Comparison of ENCODE assay signal across 15 cellular contexts in the genomic region with DNA sequence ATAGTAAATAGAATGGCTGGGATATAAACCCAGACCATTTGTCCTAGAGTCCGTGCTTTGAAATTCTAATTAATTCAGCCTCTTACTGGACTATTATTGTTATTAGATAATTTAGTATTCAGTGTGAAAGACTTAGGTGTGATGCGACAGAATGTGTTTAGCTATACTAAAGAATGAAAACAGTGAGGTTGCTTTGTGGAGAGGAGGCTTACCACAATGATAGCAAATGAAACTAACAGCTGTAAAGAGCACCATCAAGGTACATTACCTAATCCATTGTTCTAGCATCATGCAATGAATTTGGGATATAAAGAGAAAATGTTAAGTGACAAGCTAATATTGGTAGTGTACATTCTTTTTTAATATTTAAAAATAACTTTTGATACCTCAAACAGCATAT.
DNase-seq lines count a peak whose midpoint lies in the region; ATAC-seq and TF ChIP-seq lines count a peak whose summit lies in the region.
"Had no signal": no experiment of that assay in that cellular context is flagged by ENCODE, and none has a peak within 500 bp of the region (broad histone marks: within the 10 kb centered on the region; RNA-seq: fewer than 3 reads in every experiment).

No MANE protein-coding gene starts in this region.

- no peaks in the 10 kb centered on the region for H3K4me1 ChIP-seq in Caco-2
- H3K4me1 ChIP-seq: left lung had no signal

- no peaks in the 10 kb centered on the region for H3K27me3 Mint-ChIP-seq in Caco-2 (ENCODE audit: insufficient read depth, unreplicated experiment)
- H3K27me3 Mint-ChIP-seq: activated CD8-positive, alpha-beta T cell treated with anti-CD3 and anti-CD28 coated beads for 36 hours; stimulated activated naive CD8-positive, alpha-beta T cell treated with anti-CD3 and anti-CD28 coated beads, Interleukin-15, Interleukin-2, amounts not matched to agents 100 ng/mL and 50 ng/mL, for 24 hours had no signal

- no peak overlapping the region for H3K4me3 Mint-ChIP-seq in Caco-2 (ENCODE audit: unreplicated experiment)
- H3K4me3 Mint-ChIP-seq: activated CD8-positive, alpha-beta T cell treated with anti-CD3 and anti-CD28 coated beads for 36 hours; nephron progenitor cell; stimulated activated naive CD8-positive, alpha-beta T cell treated with anti-CD3 and anti-CD28 coated beads, Interleukin-15, Interleukin-2, amounts not matched to agents 100 ng/mL and 50 ng/mL, for 24 hours; T-helper 2 cell treated with Interferon-gamma antibody and Interleukin-4, amounts not matched to agents 5 μg/mL and 100 μg/mL, for 36 hours had no signal

- H3K27ac Mint-ChIP-seq in Caco-2 (ENCODE audit: unreplicated experiment): no peak overlapping the region
- H3K27ac Mint-ChIP-seq: activated CD8-positive, alpha-beta T cell treated with anti-CD3 and anti-CD28 coated beads for 36 hours; nephron progenitor cell; stimulated activated naive CD8-positive, alpha-beta T cell treated with anti-CD3 and anti-CD28 coated beads, Interleukin-15, Interleukin-2, amounts not matched to agents 100 ng/mL and 50 ng/mL, for 24 hours; T-helper 2 cell treated with Interferon-gamma antibody and Interleukin-4, amounts not matched to agents 5 μg/mL and 100 μg/mL, for 36 hours had no signal

- no peaks in the 10 kb centered on the region for H3K4me1 Mint-ChIP-seq in Caco-2 (ENCODE audit: low read depth, unreplicated experiment)
- H3K4me1 Mint-ChIP-seq: nephron progenitor cell had no signal

- ATAC-seq in GM18517 (IDR thresholded peaks at IDR 0.05; ENCODE audit: unreplicated experiment) (peak; percentile 98), GM21381 (IDR thresholded peaks at IDR 0.05; ENCODE audit: unreplicated experiment) (peak; percentile 98), HG02943 (IDR thresholded peaks at IDR 0.05; ENCODE audit: low read depth, unreplicated experiment) (peak; percentile 97), HG03460 (IDR thresholded peaks at IDR 0.05; ENCODE audit: unreplicated experiment) (peak; percentile 96)
- ATAC-seq: activated CD8-positive, alpha-beta T cell treated with anti-CD3 and anti-CD28 coated beads for 36 hours; left lung; right cardiac atrium had no signal

- no TSS peak for BruUV-seq in Caco-2 (replicated peaks; lab: Mats Ljungman, UMichigan)

- intact Hi-C loops in Caco-2 (cut with micrococcal nuclease; ENCODE audit: unreplicated experiment): no loop called here

- CTCF ChIA-PET in Caco-2 (lab: Charles Lee): no interaction called here

- H3K4me3 ChIP-seq in Caco-2 (ENCODE audit: low read depth, low read length): no peak overlapping the region
- H3K4me3 ChIP-seq: left lung had no signal

- no peaks in the 10 kb centered on the region for H3K27me3 ChIP-seq in Caco-2 (replicated peaks; ENCODE audit: control insufficient read depth, insufficient read depth, low read length)
- H3K27me3 ChIP-seq: left lung had no signal

- no peak for DNase-seq in KBM-7
- DNase-seq in DMS 273 (lab: John Stamatoyannopoulos, UW; ENCODE audit: unreplicated experiment): no peak
- DNase-seq in NCI-H524 (lab: John Stamatoyannopoulos, UW): no peak
- no peak for DNase-seq in Caco-2
- DNase-seq: activated CD8-positive, alpha-beta T cell treated with anti-CD3 and anti-CD28 coated beads for 36 hours; activated naive CD4-positive, alpha-beta T cell treated with anti-CD3 and anti-CD28 coated beads, Interleukin-2, amount 50 U/mL, for 16 hours; left lung; nephron progenitor cell; right cardiac atrium had no signal

- in situ Hi-C loops in KBM-7 (cut with MboI; ENCODE audit: low pct_unique_long_range_greater_than_20kb, low sequenced_read_pairs): no loop called here

- POLR2A ChIA-PET in Caco-2 (lab: Charles Lee): no interaction called here

- no peaks in the 10 kb centered on the region for H3K9me3 Mint-ChIP-seq in Caco-2 (ENCODE audit: unreplicated experiment)
- H3K9me3 Mint-ChIP-seq: activated CD8-positive, alpha-beta T cell treated with anti-CD3 and anti-CD28 coated beads for 36 hours; nephron progenitor cell; stimulated activated naive CD8-positive, alpha-beta T cell treated with anti-CD3 and anti-CD28 coated beads, Interleukin-15, Interleukin-2, amounts not matched to agents 100 ng/mL and 50 ng/mL, for 24 hours; T-helper 2 cell treated with Interferon-gamma antibody and Interleukin-4, amounts not matched to agents 5 μg/mL and 100 μg/mL, for 36 hours had no signal

- TF ChIP-seq CTCF in Caco-2 (IDR thresholded peaks at IDR 0.05; ENCODE audit: insufficient read depth in 1 of 2, low read depth in 1 of 2, low read length in 1 of 2, severe bottlenecking in 1 of 2, unreplicated experiment in 1 of 2): no peak

- no peaks in the 10 kb centered on the region for H3K9me3 ChIP-seq in Caco-2
- H3K9me3 ChIP-seq: left lung had no signal

- H3K36me3 Mint-ChIP-seq in Caco-2 (ENCODE audit: insufficient read depth, unreplicated experiment): no peaks in the 10 kb centered on the region

- no peaks in the 10 kb centered on the region for H3K36me3 ChIP-seq in Caco-2 (ENCODE audit: control insufficient read depth, insufficient read depth, low read length)
- H3K36me3 ChIP-seq: left lung had no signal
